In genomic region chr4:25376754-25377571, GRCh38 we compare ENCODE assay signal across 1 cellular context.
TF ChIP-seq lines count a peak whose summit lies in the region.

Gene ANAPC4 (plus strand): TSS chr4:25377263. CDS start chr4:25377428, 165 bp downstream.

TF ChIP-seq in HepG2, 621 proteins besides CTCF, POLR2A, EP300 and RAD21 (continued from another document and continues in another):
- peak; percentile 43; the same call in 1 of the 2 replicates for TF ChIP-seq ZNF281 (CRISPR knock-in tag; IDR thresholded peaks at IDR 0.05; ENCODE audit: borderline replicate concordance)
- TF ChIP-seq TP53 (CRISPR knock-in tag; conservative IDR thresholded peaks at IDR 0.05), result no peak
- TF ChIP-seq ZNF75D (CRISPR knock-in tag; IDR thresholded peaks at IDR 0.05; ENCODE audit: borderline replicate concordance), result no peak
- TF ChIP-seq ZUFSP (CRISPR knock-in tag; IDR thresholded peaks at IDR 0.05; ENCODE audit: borderline replicate concordance), result no peak
- TF ChIP-seq ZMAT3 (CRISPR knock-in tag; conservative IDR thresholded peaks at IDR 0.05), result 0 out of 2 replicates have a peak, but pooled peaks have one; percentile 54
- no peak for TF ChIP-seq KDM3A (CRISPR knock-in tag; IDR thresholded peaks at IDR 0.05; ENCODE audit: low read depth)
- TF ChIP-seq NAIF1 (CRISPR knock-in tag; IDR thresholded peaks at IDR 0.05; ENCODE audit: borderline replicate concordance), result peak; percentile 31; the same call in 1 of the 2 replicates
- TF ChIP-seq SETDB1 (CRISPR knock-in tag; IDR thresholded peaks at IDR 0.05; ENCODE audit: borderline replicate concordance), result no peak
- TF ChIP-seq ZNF362 (CRISPR knock-in tag; IDR thresholded peaks at IDR 0.05; ENCODE audit: borderline replicate concordance), result no peak
- no peak for TF ChIP-seq ZNF232 (CRISPR knock-in tag; IDR thresholded peaks at IDR 0.05; ENCODE audit: borderline replicate concordance)
- peak; percentile 24; the same call in 1 of the 2 replicates for TF ChIP-seq YEATS2 (CRISPR knock-in tag; IDR thresholded peaks at IDR 0.05; ENCODE audit: borderline replicate concordance)
- no peak; the same call in 1 of the 2 replicates for TF ChIP-seq FOSL2 (CRISPR knock-in tag; IDR thresholded peaks at IDR 0.05)
- no peak for TF ChIP-seq ZNF276 (CRISPR knock-in tag; IDR thresholded peaks at IDR 0.05; ENCODE audit: low read depth)
- TF ChIP-seq NPAS2 (CRISPR knock-in tag; IDR thresholded peaks at IDR 0.05; ENCODE audit: borderline replicate concordance), result no peak
- no peak for TF ChIP-seq MLX (CRISPR knock-in tag; IDR thresholded peaks at IDR 0.05)
- TF ChIP-seq ZNF331 (CRISPR knock-in tag; IDR thresholded peaks at IDR 0.05), result no peak
- TF ChIP-seq ZNF713 (CRISPR knock-in tag; IDR thresholded peaks at IDR 0.05), result no peak
- no peak for TF ChIP-seq ZNF850 (CRISPR knock-in tag; conservative IDR thresholded peaks at IDR 0.05)
- no peak for TF ChIP-seq CENPT (CRISPR knock-in tag; IDR thresholded peaks at IDR 0.05; ENCODE audit: low read depth)
- 0 out of 2 replicates have a peak, but pooled peaks have one; percentile 48 for TF ChIP-seq BHLHE40 (IDR thresholded peaks at IDR 0.05; ENCODE audit: low read length)
- no peak for TF ChIP-seq CHCHD3 (CRISPR knock-in tag; IDR thresholded peaks at IDR 0.05)
- no peak for TF ChIP-seq MZF1 (CRISPR knock-in tag; IDR thresholded peaks at IDR 0.05; ENCODE audit: borderline replicate concordance)
- no peak for TF ChIP-seq FOXK1 (CRISPR knock-in tag; IDR thresholded peaks at IDR 0.05; ENCODE audit: borderline replicate concordance, low read depth)
- TF ChIP-seq ZNF142 (CRISPR knock-in tag; IDR thresholded peaks at IDR 0.05), result no peak
- no peak for TF ChIP-seq ZBTB49 (CRISPR knock-in tag; IDR thresholded peaks at IDR 0.05; ENCODE audit: borderline replicate concordance)
- TF ChIP-seq RFX5 (IDR thresholded peaks at IDR 0.05; ENCODE audit: low read depth, low read length), result no peak
- TF ChIP-seq PLRG1 (conservative IDR thresholded peaks at IDR 0.05), result no peak
- 0 out of 2 replicates have a peak, but pooled peaks have one; percentile 25 for TF ChIP-seq ZNF329 (CRISPR knock-in tag; IDR thresholded peaks at IDR 0.05; ENCODE audit: low read depth)
- TF ChIP-seq PCBP1 (IDR thresholded peaks at IDR 0.05; ENCODE audit: borderline replicate concordance, low read depth, low read length), result no peak
- TF ChIP-seq ZNF557 (CRISPR knock-in tag; IDR thresholded peaks at IDR 0.05), result no peak
- TF ChIP-seq RFXANK (CRISPR knock-in tag; IDR thresholded peaks at IDR 0.05), result no peak
- TF ChIP-seq ATF3 (CRISPR knock-in tag; IDR thresholded peaks at IDR 0.05), result no peak
- no peak for TF ChIP-seq ZNF20 (CRISPR knock-in tag; IDR thresholded peaks at IDR 0.05)
- TF ChIP-seq CHD2 (IDR thresholded peaks at IDR 0.05; ENCODE audit: low read depth, low read length), result peak; percentile 95
- no peak for TF ChIP-seq ZFAT (CRISPR knock-in tag; conservative IDR thresholded peaks at IDR 0.05)
- TF ChIP-seq MBD4 (IDR thresholded peaks at IDR 0.05; ENCODE audit: borderline replicate concordance, low read length), result no peak
- peak; percentile 93 for TF ChIP-seq GABPB1 (CRISPR knock-in tag; IDR thresholded peaks at IDR 0.05)
- no peak for TF ChIP-seq ZNF605 (CRISPR knock-in tag; IDR thresholded peaks at IDR 0.05)
- 0 out of 2 replicates have a peak, but pooled peaks have one; percentile 29 for TF ChIP-seq MAF1 (CRISPR knock-in tag; IDR thresholded peaks at IDR 0.05; ENCODE audit: borderline replicate concordance)
- no peak for TF ChIP-seq ZNF883 (CRISPR knock-in tag; IDR thresholded peaks at IDR 0.05; ENCODE audit: not compliant biosample characterization)
- TF ChIP-seq ZEB1 (IDR thresholded peaks at IDR 0.05; ENCODE audit: insufficient replicate concordance, low read depth), result no peak
- no peak for TF ChIP-seq ZFYVE20 (CRISPR knock-in tag; IDR thresholded peaks at IDR 0.05; ENCODE audit: borderline replicate concordance, low read depth)
- TF ChIP-seq MIXL1 (CRISPR knock-in tag; IDR thresholded peaks at IDR 0.05), result no peak
- TF ChIP-seq CREB3 (CRISPR knock-in tag; IDR thresholded peaks at IDR 0.05), result no peak
- TF ChIP-seq ZNF530 (CRISPR knock-in tag; IDR thresholded peaks at IDR 0.05; ENCODE audit: low read depth), result no peak
- TF ChIP-seq ATF5 (CRISPR knock-in tag; IDR thresholded peaks at IDR 0.05; ENCODE audit: low read depth), result no peak
- TF ChIP-seq MAX (IDR thresholded peaks at IDR 0.05), result peak; percentile 64
